Comparison of ENCODE assay signal across 24 cellular contexts in the genomic region with DNA sequence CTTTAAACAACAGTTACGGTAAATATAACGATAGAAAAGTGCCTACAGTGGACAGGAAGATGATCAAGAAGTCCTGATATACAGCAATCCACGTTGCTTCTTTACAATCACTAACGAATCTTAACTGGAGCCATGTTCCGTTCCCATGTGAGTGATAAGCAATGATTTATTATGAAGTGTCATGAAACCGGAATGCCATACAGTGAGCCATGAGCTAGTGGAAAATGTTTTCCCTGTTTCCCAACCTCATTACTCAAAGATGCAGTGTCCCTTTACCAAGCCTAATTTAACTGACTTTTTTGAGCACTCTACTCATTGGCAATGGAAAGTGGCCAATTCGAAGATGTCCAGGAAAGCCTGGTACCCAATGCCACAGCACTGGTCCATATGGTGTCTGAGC.
"Had no signal": no experiment of that assay in that cellular context is flagged by ENCODE, and none has a peak within 500 bp of the region (broad histone marks: within the 10 kb centered on the region; RNA-seq: fewer than 3 reads in every experiment).

No MANE protein-coding gene starts in this region.

- H3K4me3 ChIP-seq: heart left ventricle, psoas muscle, right lobe of liver, stomach, testis, upper lobe of right lung had no signal

- H3K36me3 Mint-ChIP-seq: stimulated activated effector memory CD8-positive, alpha-beta T cell treated with anti-CD3 and anti-CD28 coated beads, Interleukin-12 subunit alpha, Interleukin-12 subunit beta, amount 100 ng/mL, for 72 hours had no signal

- H3K4me1 ChIP-seq: psoas muscle, right lobe of liver, stomach had no signal

- ATAC-seq: activated naive CD8-positive, alpha-beta T cell treated with anti-CD3 and anti-CD28 coated beads, Interleukin-2, amount 50 U/mL, for 24 hours; esophagus mucosa; naive thymus-derived CD4-positive, alpha-beta T cell; psoas muscle; stimulated activated effector memory CD8-positive, alpha-beta T cell treated with anti-CD3 and anti-CD28 coated beads, Interleukin-12 subunit alpha, Interleukin-12 subunit beta, amount 100 ng/mL, for 72 hours; upper lobe of right lung had no signal

- H3K27me3 ChIP-seq: heart left ventricle, right lobe of liver, stomach, testis, upper lobe of right lung had no signal

- H3K36me3 ChIP-seq: heart left ventricle, right lobe of liver, stomach, upper lobe of right lung had no signal

- H3K9me3 ChIP-seq: right lobe of liver, testis had no signal

- H3K4me3 Mint-ChIP-seq: activated naive CD4-positive, alpha-beta T cell treated with anti-CD3 and anti-CD28 coated beads, Interleukin-2, amount 10 ng/mL, durations not matched to agents 7 days and 5 days; activated naive CD8-positive, alpha-beta T cell treated with anti-CD3 and anti-CD28 coated beads, Interleukin-2, amount 50 U/mL, for 24 hours; dendritic cell treated with granulocyte-macrophage colony-stimulating factor and Interleukin-4, amounts not matched to agents 40 ng/mL and 50 ng/mL, for 4 days; naive thymus-derived CD4-positive, alpha-beta T cell; stimulated activated effector memory CD8-positive, alpha-beta T cell treated with anti-CD3 and anti-CD28 coated beads, Interleukin-12 subunit alpha, Interleukin-12 subunit beta, amount 100 ng/mL, for 72 hours had no signal

- DNase-seq: activated CD4-positive, alpha-beta T cell treated with anti-CD3 and anti-CD28 coated beads, Interleukin-2, amount 50 U/mL, for 1 hour; activated CD4-positive, CD25-positive, alpha-beta regulatory T cell treated with anti-CD3 and anti-CD28 coated beads, Interleukin-2, amount 50 U/mL, for 72 hours; activated CD8-positive, alpha-beta memory T cell treated with anti-CD3 and anti-CD28 coated beads for 24 hours; activated CD8-positive, alpha-beta memory T cell treated with anti-CD3 and anti-CD28 coated beads, Interleukin-2, amount 50 U/mL, for 48 hours; activated effector memory CD4-positive, alpha-beta T cell treated with Interleukin-2 at 50 U/mL for 16 hours; activated naive CD4-positive, alpha-beta T cell treated with anti-CD3 and anti-CD28 coated beads, Interleukin-2, amount 10 ng/mL, durations not matched to agents 7 days and 5 days; activated naive CD8-positive, alpha-beta T cell treated with anti-CD3 and anti-CD28 coated beads, Interleukin-2, amount 50 U/mL, for 24 hours; activated T-cell treated with anti-CD3 and anti-CD28 coated beads, Interleukin-2, amount 50 U/mL, for 48 hours; effector CD8-positive, alpha-beta T cell; heart left ventricle; kidney glomerular epithelial cell; mesendoderm; naive thymus-derived CD4-positive, alpha-beta T cell; psoas muscle; right lobe of liver; small intestine; stimulated activated CD4-positive, alpha-beta T cell treated with anti-CD3 and anti-CD28 coated beads, Interleukin-4, amount 100 ng/mL, for 24 hours; stomach; testis; upper lobe of right lung had no signal

- FAIRE-seq: frontal cortex, small intestine had no signal

- H3K27ac Mint-ChIP-seq: activated naive CD4-positive, alpha-beta T cell treated with anti-CD3 and anti-CD28 coated beads, Interleukin-2, amount 10 ng/mL, durations not matched to agents 7 days and 5 days; activated naive CD8-positive, alpha-beta T cell treated with anti-CD3 and anti-CD28 coated beads, Interleukin-2, amount 50 U/mL, for 24 hours; dendritic cell treated with granulocyte-macrophage colony-stimulating factor and Interleukin-4, amounts not matched to agents 40 ng/mL and 50 ng/mL, for 4 days; naive thymus-derived CD4-positive, alpha-beta T cell; stimulated activated effector memory CD8-positive, alpha-beta T cell treated with anti-CD3 and anti-CD28 coated beads, Interleukin-12 subunit alpha, Interleukin-12 subunit beta, amount 100 ng/mL, for 72 hours had no signal

- H3K4me1 Mint-ChIP-seq: activated naive CD4-positive, alpha-beta T cell treated with anti-CD3 and anti-CD28 coated beads, Interleukin-2, amount 10 ng/mL, durations not matched to agents 7 days and 5 days; stimulated activated effector memory CD8-positive, alpha-beta T cell treated with anti-CD3 and anti-CD28 coated beads, Interleukin-12 subunit alpha, Interleukin-12 subunit beta, amount 100 ng/mL, for 72 hours had no signal

- H3K27ac ChIP-seq: heart left ventricle, psoas muscle, right lobe of liver, stomach, upper lobe of right lung had no signal

- H3K27me3 Mint-ChIP-seq: activated naive CD4-positive, alpha-beta T cell treated with anti-CD3 and anti-CD28 coated beads, Interleukin-2, amount 10 ng/mL, durations not matched to agents 7 days and 5 days; activated naive CD8-positive, alpha-beta T cell treated with anti-CD3 and anti-CD28 coated beads, Interleukin-2, amount 50 U/mL, for 24 hours; dendritic cell treated with granulocyte-macrophage colony-stimulating factor and Interleukin-4, amounts not matched to agents 40 ng/mL and 50 ng/mL, for 4 days; naive thymus-derived CD4-positive, alpha-beta T cell had no signal
